ENCODE assay signal across 19 cellular contexts in the genomic region with DNA sequence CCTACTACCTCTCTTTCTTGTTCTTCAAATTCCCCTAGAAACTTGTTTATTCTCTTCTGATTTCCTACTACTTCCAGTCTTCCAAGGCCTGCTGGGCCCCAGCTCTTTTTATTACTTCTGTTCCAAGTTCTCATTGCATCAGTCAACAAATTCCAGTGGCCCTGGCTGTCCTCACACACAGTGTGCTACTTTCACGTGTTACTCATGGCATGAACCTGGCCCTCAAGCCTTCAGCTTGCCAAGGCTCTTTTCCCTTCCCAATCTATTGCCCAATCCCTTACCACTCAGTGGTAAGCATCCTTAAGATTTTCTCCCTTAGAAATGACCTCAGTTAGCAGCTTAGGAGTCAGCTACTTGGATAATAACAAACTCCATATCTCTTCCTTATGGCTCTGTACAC.
A peak's percentile ranks its signal among the peaks of the same experiment; 100 is the strongest.
DNase-seq lines count a peak whose midpoint lies in the region; ATAC-seq, FAIRE-seq and TF ChIP-seq lines count a peak whose summit lies in the region.
"Had no signal": no experiment of that assay in that cellular context is flagged by ENCODE, and none has a peak within 500 bp of the region (broad histone marks: within the 10 kb centered on the region; RNA-seq: fewer than 3 reads in every experiment).

No MANE protein-coding gene starts in this region.

- no CpG with 5 or more reads among the region's 1 CpG for WGBS in H9 (ENCODE audit: extremely low coverage, insufficient read length, low lambda C conversion rate)

- H3K23me2 ChIP-seq in H9 (ENCODE audit: insufficient read length, low read depth, low read length, poor library complexity, severe bottlenecking), result no peaks in the 10 kb centered on the region

- H3K27ac Mint-ChIP-seq in astrocyte (ENCODE audit: unreplicated experiment) (no peak overlapping the region), H9 (peak overlapping the region in 1 of 3 experiments; percentile 74; a peak in 2 of 7 replicates)
- H3K27ac Mint-ChIP-seq: memory B cell; natural killer cell; progenitor cell of endocrine pancreas; stimulated activated effector memory CD8-positive, alpha-beta T cell treated with anti-CD3 and anti-CD28 coated beads, Interleukin-12 subunit alpha, Interleukin-12 subunit beta, amount 100 ng/mL, for 72 hours had no signal

- H4K5ac ChIP-seq in H9 (ENCODE audit: insufficient read length, low read depth, low read length), result no peak overlapping the region

- no peak for TF ChIP-seq POLR2A in vagina (IDR thresholded peaks at IDR 0.05)

- H3K4me3 Mint-ChIP-seq in astrocyte (ENCODE audit: unreplicated experiment) (no peak overlapping the region), H9 (no peak overlapping the region)
- H3K4me3 Mint-ChIP-seq: memory B cell; natural killer cell; stimulated activated effector memory CD8-positive, alpha-beta T cell treated with anti-CD3 and anti-CD28 coated beads, Interleukin-12 subunit alpha, Interleukin-12 subunit beta, amount 100 ng/mL, for 72 hours had no signal

- no peak overlapping the region for H3K4ac ChIP-seq in H9 (ENCODE audit: low read depth, low read length)

- peaks cover 2% of the 10 kb centered on the region for H3K4me1 Mint-ChIP-seq in astrocyte (ENCODE audit: low read depth, unreplicated experiment)
- H3K4me1 Mint-ChIP-seq in H9, result peaks cover 34 to 37% of the 10 kb centered on the region in 2 experiments
- H3K4me1 Mint-ChIP-seq: memory B cell; natural killer cell; stimulated activated effector memory CD8-positive, alpha-beta T cell treated with anti-CD3 and anti-CD28 coated beads, Interleukin-12 subunit alpha, Interleukin-12 subunit beta, amount 100 ng/mL, for 72 hours had no signal

- H3T11ph ChIP-seq in H9 (ENCODE audit: low read length), result no peak overlapping the region

- peak; percentile 17 for FAIRE-seq in astrocyte (lab: Jason Lieb, UNC)
- FAIRE-seq: colon had no signal

- H3K56ac ChIP-seq in H9 (ENCODE audit: insufficient read length, low read depth, low read length), result no peak overlapping the region

- no peak overlapping the region for H3K23ac ChIP-seq in H9 (ENCODE audit: insufficient read length, low read depth, low read length)

- no peak overlapping the region for H2BK12ac ChIP-seq in H9 (ENCODE audit: insufficient read length, low read depth, low read length)

- TF ChIP-seq CTCF in astrocyte (IDR thresholded peaks at IDR 0.05; ENCODE audit: insufficient read depth, low read depth, low read length) (no peak), vagina (IDR thresholded peaks at IDR 0.05) (no peak), H9 (conservative IDR thresholded peaks at IDR 0.05) (no peak)

- no peak overlapping the region for H2AK5ac ChIP-seq in H9 (ENCODE audit: insufficient read length, low read length)

- H3K4me1 ChIP-seq in astrocyte (ENCODE audit: insufficient read depth, low read length) (no peaks in the 10 kb centered on the region), vagina (peaks cover 15% of the 10 kb centered on the region), H9 (ENCODE audit: insufficient read depth, low read length) (no peaks in the 10 kb centered on the region; the same call in 1 of the 2 replicates)

- H3K9ac ChIP-seq in astrocyte (ENCODE audit: low read length) (no peak overlapping the region), H9 (ENCODE audit: extremely low read depth, insufficient read length, low read length) (no peak overlapping the region)

- H3K27me3 ChIP-seq in astrocyte (ENCODE audit: insufficient read depth, low read length), result no peaks in the 10 kb centered on the region
- no peaks in the 10 kb centered on the region for H3K27me3 ChIP-seq in vagina
- no peaks in the 10 kb centered on the region for H3K27me3 ChIP-seq in H9 (ENCODE audit: insufficient read depth, low read length)
- H3K27me3 ChIP-seq: tibial nerve had no signal

- peak; percentile 64 for DNase-seq in AG20443 (ENCODE audit: low spot score)
- peak; percentile 23 for DNase-seq in astrocyte (ENCODE audit: low read depth)
- no peak for DNase-seq in Right ventricle myocardium superior
- DNase-seq in renal cortical epithelial cell (ENCODE audit: low read depth), result peak; percentile 97
- no peak for DNase-seq in vagina (ENCODE audit: extremely low spot score in 2 of 2)
- no peak for DNase-seq in H9
- DNase-seq in COLO668 (lab: John Stamatoyannopoulos, UW; ENCODE audit: unreplicated experiment), result no peak
- DNase-seq: activated CD4-positive, alpha-beta T cell treated with anti-CD3 and anti-CD28 coated beads, Interleukin-2, amount 50 U/mL, for 1 hour; activated gamma-delta T cell treated with Interleukin-2 at 50 U/mL for 16 hours; HCEC 1CT; natural killer cell; NCI-H2029 treated with DMSO at 0.1 percent for 48 hours; SW 1271 had no signal

- H4K8ac ChIP-seq in H9 (replicated peaks; ENCODE audit: insufficient read length, low read depth, low read length), result no peak overlapping the region

- H2AFZ ChIP-seq in astrocyte (ENCODE audit: low read depth, low read length) (no peak overlapping the region), H9 (ENCODE audit: low read length) (no peak overlapping the region)

- H2BK5ac ChIP-seq in H9 (ENCODE audit: insufficient read length, low read length), result no peak overlapping the region

- no peak overlapping the region for H2BK20ac ChIP-seq in H9 (ENCODE audit: low read depth, low read length, poor library complexity, severe bottlenecking)

- H3K4me3 ChIP-seq in astrocyte (ENCODE audit: insufficient read depth, low read depth, low read length), result no peak overlapping the region
- H3K4me3 ChIP-seq in vagina, result no peak overlapping the region
- H3K4me3 ChIP-seq: tibial nerve had no signal

- peak; percentile 79 for ATAC-seq in Right ventricle myocardium superior (ENCODE audit: poor library complexity)
- ATAC-seq in GM18909 (IDR thresholded peaks at IDR 0.05; ENCODE audit: poor library complexity, unreplicated experiment), result no peak
- ATAC-seq: natural killer cell; stimulated activated effector memory CD8-positive, alpha-beta T cell treated with anti-CD3 and anti-CD28 coated beads, Interleukin-12 subunit alpha, Interleukin-12 subunit beta, amount 100 ng/mL, for 72 hours had no signal

- H3K27me3 Mint-ChIP-seq in astrocyte (ENCODE audit: low read depth, unreplicated experiment), result peaks cover 2% of the 10 kb centered on the region
- H3K27me3 Mint-ChIP-seq in H9 (ENCODE audit: low read depth), result peaks cover 4% of the 10 kb centered on the region; the same call in 1 of the 2 replicates
- H3K27me3 Mint-ChIP-seq: memory B cell had no signal

- H3K36me3 ChIP-seq in astrocyte (ENCODE audit: insufficient read depth, low read length) (no peaks in the 10 kb centered on the region), vagina (no peaks in the 10 kb centered on the region)
- H3K36me3 ChIP-seq: tibial nerve had no signal

- H3K79me1 ChIP-seq in H9 (ENCODE audit: insufficient read depth, low read depth, low read length, poor library complexity, severe bottlenecking), result no peaks in the 10 kb centered on the region

- no peaks in the 10 kb centered on the region for H4K20me1 ChIP-seq in astrocyte (ENCODE audit: insufficient read depth, low read length)
- no peaks in the 10 kb centered on the region for H4K20me1 ChIP-seq in H9 (ENCODE audit: control insufficient read depth, insufficient read depth, insufficient read length)

- H3K79me2 ChIP-seq in astrocyte (ENCODE audit: insufficient read depth, low read length) (no peaks in the 10 kb centered on the region), H9 (ENCODE audit: insufficient read depth, low read length) (no peaks in the 10 kb centered on the region)

- H3K9me3 Mint-ChIP-seq in astrocyte (ENCODE audit: unreplicated experiment) (no peaks in the 10 kb centered on the region), H9 (no peaks in the 10 kb centered on the region)
- H3K9me3 Mint-ChIP-seq: memory B cell; natural killer cell; stimulated activated effector memory CD8-positive, alpha-beta T cell treated with anti-CD3 and anti-CD28 coated beads, Interleukin-12 subunit alpha, Interleukin-12 subunit beta, amount 100 ng/mL, for 72 hours had no signal

- no peak overlapping the region for H3K18ac ChIP-seq in H9 (ENCODE audit: insufficient read length, low read depth, low read length)

- H4K91ac ChIP-seq in H9 (ENCODE audit: insufficient read length, low read depth, low read length), result no peak overlapping the region

- no peaks in the 10 kb centered on the region for H3K36me3 Mint-ChIP-seq in astrocyte (ENCODE audit: low read depth, unreplicated experiment)
- peaks cover 0 to 3% (median 0%) of the 10 kb centered on the region in 3 experiments; a peak in 3 of 7 replicates for H3K36me3 Mint-ChIP-seq in H9 (ENCODE audit: insufficient read depth in 1 of 3, low read depth in 3 of 3)
- H3K36me3 Mint-ChIP-seq: memory B cell; natural killer cell; stimulated activated effector memory CD8-positive, alpha-beta T cell treated with anti-CD3 and anti-CD28 coated beads, Interleukin-12 subunit alpha, Interleukin-12 subunit beta, amount 100 ng/mL, for 72 hours had no signal

- no peaks in the 10 kb centered on the region for H3K9me3 ChIP-seq in astrocyte (ENCODE audit: insufficient read depth, low read depth, low read length)
- no peaks in the 10 kb centered on the region for H3K9me3 ChIP-seq in vagina
- H3K9me3 ChIP-seq in H9 (ENCODE audit: control insufficient read depth, low read depth, low read length), result no peaks in the 10 kb centered on the region
- H3K9me3 ChIP-seq: tibial nerve had no signal

- no peak overlapping the region for H2BK15ac ChIP-seq in H9 (ENCODE audit: low read depth, low read length)

- intact Hi-C loops in Right ventricle myocardium superior (cut with DNase I) (no loop called here), vagina (cut with DNase I) (no loop called here)

- no peak overlapping the region for H3K27ac ChIP-seq in astrocyte (ENCODE audit: low read depth, low read length)
- H3K27ac ChIP-seq in vagina, result no peak overlapping the region
- H3K27ac ChIP-seq in H9 (ENCODE audit: insufficient read length, low read depth, low read length), result no peak overlapping the region
- H3K27ac ChIP-seq: tibial nerve had no signal

- no peak overlapping the region for H2BK120ac ChIP-seq in H9 (ENCODE audit: low read depth, low read length, poor library complexity, severe bottlenecking)

- H3K14ac ChIP-seq in H9 (ENCODE audit: insufficient read depth, low read length), result no peak overlapping the region

- no peak overlapping the region for H3K4me2 ChIP-seq in astrocyte (ENCODE audit: low read length)
- H3K4me2 ChIP-seq in H9 (ENCODE audit: insufficient read depth, insufficient read length, low read length), result no peak overlapping the region

Comparison
In these comparisons a context has a peak if more than half of its experiments do, and no peak if none do; other contexts are left out.
1. DNase-seq: peak in AG20443 (single experiment), astrocyte (single experiment) and renal cortical epithelial cell (single experiment); none in Right ventricle myocardium superior (single experiment), vagina (0 of 2), H9 (single experiment) and COLO668 (single experiment).